ENCODE assay signal across 20 cellular contexts in genomic region chr9:15293084-15293483, GRCh38. TPM values are rescaled to one million over a fixed set of nuclear protein-coding genes. Genes with fewer than 3 reads are reported as not detected.
DNase-seq lines count a peak whose midpoint lies in the region; ATAC-seq lines count a peak whose summit lies in the region.
"Had no signal": no experiment of that assay in that cellular context is flagged by ENCODE, and none has a peak within 500 bp of the region (broad histone marks: within the 10 kb centered on the region; RNA-seq: fewer than 3 reads in every experiment).

No MANE protein-coding gene starts in this region.

- H3K36me3 ChIP-seq in rectal smooth muscle tissue (ENCODE audit: control insufficient read depth, insufficient read depth, low read length), result no peaks in the 10 kb centered on the region
- H3K36me3 ChIP-seq: colonic mucosa, heart left ventricle, right lobe of liver, thyroid gland had no signal

- no peaks in the 10 kb centered on the region for H3K27me3 Mint-ChIP-seq in T-helper 1 cell treated with Interleukin-12 subunit alpha and Interleukin-12 subunit beta and Interleukin-4 antibody, amounts not matched to agents 30 μg/mL and 1 μg/mL, for 36 hours (ENCODE audit: low read depth)
- H3K27me3 Mint-ChIP-seq in T-helper 17 cell, result no peaks in the 10 kb centered on the region
- H3K27me3 Mint-ChIP-seq: activated B cell treated with CpG ODN at 0.5 μM for 24 hours had no signal

- no peak overlapping the region for H3K4me3 ChIP-seq in rectal smooth muscle tissue (ENCODE audit: low read length)
- H3K4me3 ChIP-seq: BLaER1 treated with 17β-estradiol and CSF1 and Interleukin-3, amounts not matched to agents 10 nM and 100 nM; colonic mucosa; right lobe of liver; thyroid gland had no signal

- no peak overlapping the region for H3K4me3 Mint-ChIP-seq in T-helper 1 cell treated with Interleukin-12 subunit alpha and Interleukin-12 subunit beta and Interleukin-4 antibody, amounts not matched to agents 30 μg/mL and 1 μg/mL, for 36 hours
- H3K4me3 Mint-ChIP-seq in T-helper 17 cell, result peak overlapping the region; percentile 28
- H3K4me3 Mint-ChIP-seq: activated B cell treated with CpG ODN at 0.5 μM for 24 hours had no signal

- no peaks in the 10 kb centered on the region for H3K9me3 ChIP-seq in T-helper 17 cell (ENCODE audit: control insufficient read depth, low read length, poor library complexity, severe bottlenecking)
- H3K9me3 ChIP-seq: colonic mucosa, right lobe of liver, thyroid gland had no signal

- no peaks in the 10 kb centered on the region for H3K27me3 ChIP-seq in rectal smooth muscle tissue (ENCODE audit: control insufficient read depth, insufficient read depth, low read length)
- H3K27me3 ChIP-seq: BLaER1 treated with 17β-estradiol and CSF1 and Interleukin-3, amounts not matched to agents 10 nM and 100 nM; colonic mucosa; heart left ventricle; right lobe of liver; thyroid gland had no signal

- ATAC-seq in T-helper 17 cell, result no peak
- ATAC-seq: heart left ventricle had no signal

- peaks cover 16% of the 10 kb centered on the region for H3K4me1 ChIP-seq in rectal smooth muscle tissue (ENCODE audit: control insufficient read depth, insufficient read depth, low read length)

- no peaks in the 10 kb centered on the region for H3K9me3 Mint-ChIP-seq in T-helper 1 cell treated with Interleukin-12 subunit alpha and Interleukin-12 subunit beta and Interleukin-4 antibody, amounts not matched to agents 30 μg/mL and 1 μg/mL, for 36 hours
- H3K9me3 Mint-ChIP-seq: activated B cell treated with CpG ODN at 0.5 μM for 24 hours had no signal

- peak overlapping the region; percentile 31 for H3K27ac ChIP-seq in epithelial cell of prostate
- peak overlapping the region; percentile 31 for H3K27ac ChIP-seq in rectal smooth muscle tissue (ENCODE audit: low read depth, low read length)
- H3K27ac ChIP-seq: 22Rv1; BLaER1 treated with 17β-estradiol and CSF1 and Interleukin-3, amounts not matched to agents 10 nM and 100 nM; thyroid gland had no signal

- H3K9ac ChIP-seq in rectal smooth muscle tissue (ENCODE audit: low read length), result no peak overlapping the region
- H3K9ac ChIP-seq: BLaER1 treated with 17β-estradiol and CSF1 and Interleukin-3, amounts not matched to agents 10 nM and 100 nM had no signal

- peaks cover 30% of the 10 kb centered on the region for H3K36me3 Mint-ChIP-seq in T-helper 1 cell treated with Interleukin-12 subunit alpha and Interleukin-12 subunit beta and Interleukin-4 antibody, amounts not matched to agents 30 μg/mL and 1 μg/mL, for 36 hours (ENCODE audit: low read depth)
- peaks cover 3% of the 10 kb centered on the region for H3K36me3 Mint-ChIP-seq in T-helper 17 cell (ENCODE audit: low read depth)

- peaks cover 41% of the 10 kb centered on the region for H3K4me1 Mint-ChIP-seq in T-helper 1 cell treated with Interleukin-12 subunit alpha and Interleukin-12 subunit beta and Interleukin-4 antibody, amounts not matched to agents 30 μg/mL and 1 μg/mL, for 36 hours (ENCODE audit: low read depth)
- peaks cover 41% of the 10 kb centered on the region for H3K4me1 Mint-ChIP-seq in T-helper 17 cell

- H3K27ac Mint-ChIP-seq in T-helper 1 cell treated with Interleukin-12 subunit alpha and Interleukin-12 subunit beta and Interleukin-4 antibody, amounts not matched to agents 30 μg/mL and 1 μg/mL, for 36 hours, result peak overlapping the region; percentile 87
- peak overlapping the region; percentile 96 for H3K27ac Mint-ChIP-seq in T-helper 17 cell

- DNase-seq in T-helper 1 cell, result no peak
- no peak for DNase-seq in T-helper 17 cell
- DNase-seq in epithelial cell of prostate (ENCODE audit: low read depth, low spot score), result no peak
- no peak for DNase-seq in germinal center (ENCODE audit: low spot score)
- no peak for DNase-seq in iPS-NIHi7 (ENCODE audit: extremely low spot score)
- no peak for DNase-seq in activated gamma-delta T cell treated with Interleukin-2 at 50 U/mL for 16 hours
- DNase-seq: activated B cell treated with CpG ODN at 0.5 μM for 24 hours; aorta; colonic mucosa; DMS79 treated with DMSO at 0.1 percent for 48 hours; heart left ventricle; islet precursor cell; NCI-H1436 treated with DMSO at 0.1 percent for 48 hours; right lobe of liver; stimulated activated CD4-positive, alpha-beta T cell treated with anti-CD3 and anti-CD28 coated beads, Interleukin-2, amount 100 ng/mL, for 24 hours; thyroid gland had no signal

RNA-seq across cellular contexts. Expression of gene TTC39B, which starts 13.9 kb away (rescaled TPM):
- 10 to 100 TPM; 28.7 to 35.6 TPM for total RNA-seq in T-helper 17 cell
